ENCODE assay signal across 7 cellular contexts in genomic region chr11:128692750-128693578, GRCh38. TPM values are rescaled to one million over a fixed set of nuclear protein-coding genes. Genes with fewer than 3 reads are reported as not detected.
DNase-seq lines count a peak whose midpoint lies in the region; ATAC-seq, FAIRE-seq and TF ChIP-seq lines count a peak whose summit lies in the region.

No MANE protein-coding gene starts in this region.

- ATAC-seq in body of pancreas, result peak; percentile 15

- peak overlapping the region; percentile 56 to 65 for H3K9ac ChIP-seq in kidney (ENCODE audit: low read length in 2 of 2)

- DNase-seq in NOMO-1 treated with DMSO at 0.1 percent for 48 hours (lab: John Stamatoyannopoulos, UW; ENCODE audit: unreplicated experiment) (peak; percentile 20), body of pancreas (no peak), kidney (peak; percentile 85), stomach (no peak), HPDE6-E6E7 (ENCODE audit: extremely low spot score) (no peak), NCI-H226 (no peak)

- H3K4me3 ChIP-seq in body of pancreas (peak overlapping the region in 1 of 2 donors; percentile 46), kidney (ENCODE audit: low read length in 2 of 2) (peak overlapping the region; percentile 54 to 63), stomach (peak overlapping the region; percentile 56 to 66 (median 60))

- TF ChIP-seq CTCF in body of pancreas (IDR thresholded peaks at IDR 0.05) (no peak), kidney (IDR thresholded peaks at IDR 0.05; ENCODE audit: borderline replicate concordance, extremely low read depth, insufficient read depth) (no peak), stomach (IDR thresholded peaks at IDR 0.05) (no peak)

- peak overlapping the region in 3 of 4 donors; percentile 47 to 81 (median 60) for H3K27ac ChIP-seq in body of pancreas
- peak overlapping the region; percentile 92 for H3K27ac ChIP-seq in kidney (ENCODE audit: low read depth in 2 of 2, low read length in 2 of 2)
- H3K27ac ChIP-seq in stomach, result peak overlapping the region; percentile 22 to 94 (median 87)

- intact Hi-C loops in body of pancreas (cut with DNase I) (loop anchor here (10.0 kb wide), 1 partner anchor 82 kb away; no protein-coding TSS in a partner anchor), kidney (cut with DNase I) (no loop called here), stomach (cut with DNase I; ENCODE audit: low total_unique reads) (no loop called here)

- H3K4me1 ChIP-seq in body of pancreas, result peaks cover 40% of the 10 kb centered on the region
- peaks cover 2 to 4% of the 10 kb centered on the region in 2 donors for H3K4me1 ChIP-seq in kidney (ENCODE audit: control insufficient read depth in 1 of 2, insufficient read depth in 1 of 2, low read depth in 1 of 2, low read length in 2 of 2)
- H3K4me1 ChIP-seq in stomach, result peaks cover 20 to 82% (median 51%) of the 10 kb centered on the region in 4 donors

- no peak for TF ChIP-seq EP300 in stomach (IDR thresholded peaks at IDR 0.05)

- H3K36me3 ChIP-seq in body of pancreas (replicated peaks in 1 of 2; ENCODE audit: insufficient read depth in 1 of 2, low read depth in 2 of 2) (no peaks in the 10 kb centered on the region), kidney (ENCODE audit: control insufficient read depth in 1 of 2, insufficient read depth in 2 of 2, low read length in 2 of 2) (no peaks in the 10 kb centered on the region), stomach (no peaks in the 10 kb centered on the region)

- no peaks in the 10 kb centered on the region for H3K9me3 ChIP-seq in body of pancreas
- H3K9me3 ChIP-seq in kidney (ENCODE audit: control insufficient read depth in 1 of 2, low read length in 2 of 2), result no peaks in the 10 kb centered on the region
- no peaks in the 10 kb centered on the region for H3K9me3 ChIP-seq in stomach

- peaks cover 0 to 30% of the 10 kb centered on the region in 2 donors for H3K27me3 ChIP-seq in body of pancreas
- peaks cover 7 to 99% (median 75%) of the 10 kb centered on the region in 3 donors for H3K27me3 ChIP-seq in stomach

- TF ChIP-seq POLR2A in GM19099 (IDR thresholded peaks at IDR 0.05; ENCODE audit: extremely low read depth, insufficient read length, low read depth) (peak; percentile 37), body of pancreas (IDR thresholded peaks at IDR 0.05) (no peak), stomach (IDR thresholded peaks at IDR 0.05) (no peak)

- 1 to 3% methylated on average over 29 to 65 of the region's 68 CpGs for WGBS in body of pancreas, 2 donors
- WGBS in stomach, 5 donors, result 2 to 5% (median 4%) methylated on average over 23 to 68 of the region's 68 CpGs

- FAIRE-seq in kidney (lab: Jason Lieb, UNC), result no peak

RNA-seq across cellular contexts. Expression of gene FLI1, which starts 0.9 kb away (rescaled TPM):
- total RNA-seq in body of pancreas (1 to 10 TPM; 2.6 to 4.4 TPM), kidney (28.2 TPM), stomach (10 to 100 TPM in 3 of 5 donors, 1 to 10 TPM in 1, under 1 TPM in 1; 0.87 to 39.7 (median 13.0) TPM)
- polyA plus RNA-seq in kidney (ENCODE audit: insufficient read depth, low read depth, low replicate concordance) (5.7 TPM), stomach (1 to 10 TPM; 2.4 to 4.0 (median 3.6) TPM)

Comparison
In these comparisons a context has a peak if more than half of its experiments do, and no peak if none do; other contexts are left out.
1. DNase-seq: peak in NOMO-1 treated with DMSO at 0.1 percent for 48 hours (single experiment) and kidney (single experiment); none in body of pancreas (0 of 4), stomach (single experiment), HPDE6-E6E7 (single experiment) and NCI-H226 (single experiment).
2. Peak in every context shown above with its lines, with median percentiles within 50 percentile points of each other: H3K27ac ChIP-seq.